ENCODE assay signal across 9 cellular contexts in the genomic region with DNA sequence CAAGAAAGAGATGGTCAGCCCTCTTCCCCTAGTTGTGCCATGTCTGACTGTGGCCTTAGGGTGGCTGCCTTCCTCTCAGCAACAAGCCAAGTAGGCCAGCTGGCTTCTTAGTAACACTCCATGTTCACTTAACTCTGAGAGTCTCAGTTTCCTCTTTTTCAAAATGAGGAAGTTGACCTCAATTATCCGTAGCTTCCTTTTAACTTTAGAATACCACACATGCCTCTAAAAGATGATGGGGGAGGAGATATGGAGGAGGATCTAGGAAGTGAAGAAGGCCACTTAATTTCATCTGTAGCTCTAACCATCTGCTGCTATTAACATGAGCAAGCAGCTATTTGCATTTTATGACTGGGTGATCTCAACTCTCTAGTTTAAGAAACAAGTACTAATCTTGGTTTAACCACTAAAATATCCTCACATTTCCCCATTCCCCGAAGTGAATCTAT. TPM values are rescaled to one million over a fixed set of nuclear protein-coding genes. Genes with fewer than 3 reads are reported as not detected.
DNase-seq lines count a peak whose midpoint lies in the region; ATAC-seq and TF ChIP-seq lines count a peak whose summit lies in the region.
"Had no signal": no experiment of that assay in that cellular context is flagged by ENCODE, and none has a peak within 500 bp of the region (broad histone marks: within the 10 kb centered on the region; RNA-seq: fewer than 3 reads in every experiment).

No MANE protein-coding gene starts in this region.

- H3K27me3 ChIP-seq in left lung = no peaks in the 10 kb centered on the region

- H3K4me1 ChIP-seq in left lung = peaks cover 0 to 28% of the 10 kb centered on the region in 2 donors

- intact Hi-C loops in left lung (cut with DNase I) = loop anchor here in 1 of 2 donors (10.0 kb wide), 1 partner anchor 169 kb away; a partner anchor contains a TSS

- DNase-seq in OCI-M1 (lab: John Stamatoyannopoulos, UW) (peak; percentile 95), left lung (peak in 1 of 2 donors; percentile 50), NCI-H2107 treated with DMSO at 0.1 percent for 48 hours (lab: John Stamatoyannopoulos, UW; ENCODE audit: unreplicated experiment) (no peak), SW480 (ENCODE audit: low spot score) (no peak), NCI-H1092 treated with DMSO at 0.1 percent for 48 hours (lab: John Stamatoyannopoulos, UW) (no peak), LoVo (ENCODE audit: low spot score) (no peak)

- TF ChIP-seq CTCF in left lung (IDR thresholded peaks at IDR 0.05) = no peak

- no peak for TF ChIP-seq POLR2A in GM18505 (IDR thresholded peaks at IDR 0.05; ENCODE audit: borderline replicate concordance, extremely low read depth, insufficient read depth, insufficient read length)

- H3K27ac ChIP-seq in left lung = peak overlapping the region; percentile 45 to 73
- H3K27ac ChIP-seq: KMS-11 had no signal

- no peak overlapping the region for H3K4me3 ChIP-seq in left lung

- ATAC-seq in GM18505 (IDR thresholded peaks at IDR 0.05; ENCODE audit: unreplicated experiment) = peak; percentile 80
- ATAC-seq in HG02642 (IDR thresholded peaks at IDR 0.05; ENCODE audit: poor library complexity, unreplicated experiment) = peak; percentile 77
- peak; percentile 74 for ATAC-seq in left lung

- H3K9me3 ChIP-seq in left lung = no peaks in the 10 kb centered on the region

- no peaks in the 10 kb centered on the region for H3K36me3 ChIP-seq in left lung

RNA-seq across cellular contexts. Expression of a gene that starts 32.9 kb away (rescaled TPM):
- total RNA-seq in left lung = not detected
